In the genomic region with DNA sequence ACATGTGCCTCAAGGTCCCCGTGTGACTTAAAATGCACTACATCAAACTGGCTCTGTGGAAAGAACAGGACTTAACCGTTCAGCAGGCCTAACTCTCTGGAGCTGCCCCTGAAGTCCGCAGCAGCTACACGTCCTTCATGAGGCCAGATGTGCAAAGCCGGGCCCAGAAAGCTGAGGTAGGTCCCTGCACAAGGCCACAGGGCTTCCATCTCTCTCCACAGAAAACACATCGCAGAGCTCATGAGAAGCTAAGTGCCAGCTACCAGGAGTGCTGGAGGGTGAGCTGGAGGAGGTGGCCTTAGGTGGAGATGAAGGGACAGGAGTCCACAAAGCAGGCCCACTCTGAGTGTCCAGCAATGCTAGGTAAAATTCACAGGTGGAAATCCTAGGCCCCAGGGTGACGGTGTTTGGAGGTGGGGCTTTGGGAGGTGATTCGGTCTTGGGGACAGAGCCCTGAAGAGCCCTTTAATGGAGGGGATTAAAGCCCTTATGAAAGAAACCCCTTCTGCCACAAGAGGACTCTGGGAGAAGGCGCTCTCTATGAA, we compare ENCODE assay signal across 16 cellular contexts. TPM values are rescaled to one million over a fixed set of nuclear protein-coding genes. Genes with fewer than 3 reads are reported as not detected.
A peak's percentile ranks its signal among the peaks of the same experiment; 100 is the strongest.
DNase-seq lines count a peak whose midpoint lies in the region; ATAC-seq, FAIRE-seq and TF ChIP-seq lines count a peak whose summit lies in the region.
"Had no signal": no experiment of that assay in that cellular context is flagged by ENCODE, and none has a peak within 500 bp of the region (broad histone marks: within the 10 kb centered on the region; RNA-seq: fewer than 3 reads in every experiment).

No MANE protein-coding gene starts in this region.

- no peak overlapping the region for H3K4me2 ChIP-seq in PC-3 (ENCODE audit: low read length)

- H3K27ac Mint-ChIP-seq in activated CD4-positive, alpha-beta T cell treated with anti-CD3 and anti-CD28 coated beads, Interleukin-2, amount 10 ng/mL, durations not matched to agents 7 days and 5 days: peak overlapping the region; percentile 98
- H3K27ac Mint-ChIP-seq in dendritic cell treated with granulocyte-macrophage colony-stimulating factor and Interleukin-4, amounts not matched to agents 40 ng/mL and 50 ng/mL, for 4 days: peak overlapping the region; percentile 85
- H3K27ac Mint-ChIP-seq in stimulated activated naive B cell treated with anti-CD40 and anti-IgM and Interleukin-4, amounts not matched to agents 10 μg/mL and 1 μg/mL and 100 μg/mL, for 72 hours: peak overlapping the region; percentile 100

- no peak for ATAC-seq in PC-3
- ATAC-seq in stimulated activated naive B cell treated with anti-CD40 and anti-IgM and Interleukin-4, amounts not matched to agents 10 μg/mL and 1 μg/mL and 100 μg/mL, for 72 hours (replicated peaks): no peak
- ATAC-seq in HG03432 (IDR thresholded peaks at IDR 0.05; ENCODE audit: unreplicated experiment): no peak
- ATAC-seq: left lung had no signal

- POLR2A ChIA-PET in activated CD4-positive, alpha-beta T cell treated with anti-CD3 and anti-CD28 coated beads, Interleukin-2, amount 10 ng/mL, durations not matched to agents 7 days and 5 days (lab: Charles Lee): interaction anchor here (0.5 kb wide), 1 partner anchor 262 kb away, joined by 6 read pairs; no protein-coding TSS in a partner anchor
- POLR2A ChIA-PET in PC-3 (lab: Charles Lee; ENCODE audit: unreplicated experiment) (no interaction called here), HEK293T (lab: Yijun Ruan, JAX) (interaction anchor here (0.9 kb wide), 1 partner anchor 172 kb away, joined by 3 read pairs; no protein-coding TSS in a partner anchor)

- H3K79me2 ChIP-seq in PC-3 (ENCODE audit: low read length): no peaks in the 10 kb centered on the region

- intact Hi-C loops in PC-3 (cut with micrococcal nuclease): loop anchor here (5.0 kb wide), 2 partner anchors 167 to 197 kb away; no protein-coding TSS in a partner anchor
- intact Hi-C loops in dendritic cell treated with granulocyte-macrophage colony-stimulating factor and Interleukin-4, amounts not matched to agents 40 ng/mL and 50 ng/mL, for 4 days (cut with micrococcal nuclease): loop anchor here (2.0 to 10.0 kb wide), 5 partner anchors 19 to 172 kb away; partner anchors contain the start of gene ARF6

- no peak for TF ChIP-seq CTCF in PC-3 (conservative IDR thresholded peaks at IDR 0.05; ENCODE audit: low read depth, low read length)

- no peak overlapping the region for H2AFZ ChIP-seq in PC-3 (ENCODE audit: low read length)

- H4K20me1 ChIP-seq in PC-3 (ENCODE audit: low read length): no peaks in the 10 kb centered on the region

- H3K4me3 ChIP-seq in PC-3 (ENCODE audit: low read length) (no peak overlapping the region), small intestine (ENCODE audit: low read depth in 1 of 2, low read length in 2 of 2) (no peak overlapping the region)
- H3K4me3 ChIP-seq: left lung, thyroid gland had no signal

- H3K27ac ChIP-seq in PC-3 (ENCODE audit: low read length) (0 out of 2 replicates have a peak overlapping the region, but pooled peaks have one; percentile 96), small intestine (ENCODE audit: low read depth in 1 of 2, low read length in 1 of 2) (peak overlapping the region in 1 of 2 donors; percentile 1)
- H3K27ac ChIP-seq: epithelial cell of prostate, neutrophil, thyroid gland, VCaP had no signal

- H3K4me1 Mint-ChIP-seq in activated CD4-positive, alpha-beta T cell treated with anti-CD3 and anti-CD28 coated beads, Interleukin-2, amount 10 ng/mL, durations not matched to agents 7 days and 5 days: peaks cover 87% of the 10 kb centered on the region
- H3K4me1 Mint-ChIP-seq in dendritic cell treated with granulocyte-macrophage colony-stimulating factor and Interleukin-4, amounts not matched to agents 40 ng/mL and 50 ng/mL, for 4 days (ENCODE audit: low read depth): peaks cover 80% of the 10 kb centered on the region
- peaks cover 65 to 90% of the 10 kb centered on the region in 2 donors for H3K4me1 Mint-ChIP-seq in stimulated activated naive B cell treated with anti-CD40 and anti-IgM and Interleukin-4, amounts not matched to agents 10 μg/mL and 1 μg/mL and 100 μg/mL, for 72 hours

- WGBS in small intestine, 3 donors: 90 to 95% (median 95%) methylated on average over 9 of the region's 9 CpGs

- H3K9me3 Mint-ChIP-seq in activated CD4-positive, alpha-beta T cell treated with anti-CD3 and anti-CD28 coated beads, Interleukin-2, amount 10 ng/mL, durations not matched to agents 7 days and 5 days: no peaks in the 10 kb centered on the region
- no peaks in the 10 kb centered on the region for H3K9me3 Mint-ChIP-seq in dendritic cell treated with granulocyte-macrophage colony-stimulating factor and Interleukin-4, amounts not matched to agents 40 ng/mL and 50 ng/mL, for 4 days
- no peaks in the 10 kb centered on the region for H3K9me3 Mint-ChIP-seq in stimulated activated naive B cell treated with anti-CD40 and anti-IgM and Interleukin-4, amounts not matched to agents 10 μg/mL and 1 μg/mL and 100 μg/mL, for 72 hours

- H3K27me3 ChIP-seq in PC-3 (ENCODE audit: low read length) (no peaks in the 10 kb centered on the region), small intestine (ENCODE audit: control insufficient read depth in 2 of 2, insufficient read depth in 2 of 2, low read length in 2 of 2) (no peaks in the 10 kb centered on the region)
- H3K27me3 ChIP-seq: left lung, thyroid gland had no signal

- H3K36me3 ChIP-seq in PC-3 (ENCODE audit: low read depth, low read length) (no peaks in the 10 kb centered on the region), small intestine (ENCODE audit: control insufficient read depth in 2 of 2, insufficient read depth in 2 of 2, low read length in 2 of 2) (no peaks in the 10 kb centered on the region)
- H3K36me3 ChIP-seq: left lung, neutrophil, thyroid gland had no signal

- peaks cover 5% of the 10 kb centered on the region for H3F3A ChIP-seq in PC-3 (ENCODE audit: low read length, unreplicated experiment)

- H3K9ac ChIP-seq in PC-3 (ENCODE audit: low read length): no peak overlapping the region

- H3K9me2 ChIP-seq in PC-3 (replicated peaks; ENCODE audit: low read length): no peaks in the 10 kb centered on the region

- H3K9me3 ChIP-seq in PC-3 (ENCODE audit: low read length) (no peaks in the 10 kb centered on the region), small intestine (ENCODE audit: control insufficient read depth, low read depth) (no peaks in the 10 kb centered on the region)
- H3K9me3 ChIP-seq: left lung, neutrophil, thyroid gland had no signal

- H3K4me1 ChIP-seq in PC-3 (ENCODE audit: insufficient read depth, low read length) (peaks cover 53% of the 10 kb centered on the region), small intestine (ENCODE audit: control insufficient read depth in 2 of 2, insufficient read depth in 1 of 2, low read depth in 1 of 2, low read length in 1 of 2) (peaks cover 13 to 15% of the 10 kb centered on the region in 2 donors)

- no TSS peak for BruUV-seq in PC-3 (replicated peaks; lab: Mats Ljungman, UMichigan)

- H3K27me3 Mint-ChIP-seq in activated CD4-positive, alpha-beta T cell treated with anti-CD3 and anti-CD28 coated beads, Interleukin-2, amount 10 ng/mL, durations not matched to agents 7 days and 5 days: no peaks in the 10 kb centered on the region
- H3K27me3 Mint-ChIP-seq in dendritic cell treated with granulocyte-macrophage colony-stimulating factor and Interleukin-4, amounts not matched to agents 40 ng/mL and 50 ng/mL, for 4 days: no peaks in the 10 kb centered on the region
- H3K27me3 Mint-ChIP-seq in stimulated activated naive B cell treated with anti-CD40 and anti-IgM and Interleukin-4, amounts not matched to agents 10 μg/mL and 1 μg/mL and 100 μg/mL, for 72 hours: no peaks in the 10 kb centered on the region

- no peak overlapping the region for H3K4me3 Mint-ChIP-seq in activated CD4-positive, alpha-beta T cell treated with anti-CD3 and anti-CD28 coated beads, Interleukin-2, amount 10 ng/mL, durations not matched to agents 7 days and 5 days
- no peak overlapping the region for H3K4me3 Mint-ChIP-seq in dendritic cell treated with granulocyte-macrophage colony-stimulating factor and Interleukin-4, amounts not matched to agents 40 ng/mL and 50 ng/mL, for 4 days
- no peak overlapping the region for H3K4me3 Mint-ChIP-seq in stimulated activated naive B cell treated with anti-CD40 and anti-IgM and Interleukin-4, amounts not matched to agents 10 μg/mL and 1 μg/mL and 100 μg/mL, for 72 hours

- FAIRE-seq in small intestine (lab: Jason Lieb, UNC): no peak

- H3K36me3 Mint-ChIP-seq in activated CD4-positive, alpha-beta T cell treated with anti-CD3 and anti-CD28 coated beads, Interleukin-2, amount 10 ng/mL, durations not matched to agents 7 days and 5 days (ENCODE audit: low read depth): peaks cover 40% of the 10 kb centered on the region
- no peaks in the 10 kb centered on the region for H3K36me3 Mint-ChIP-seq in dendritic cell treated with granulocyte-macrophage colony-stimulating factor and Interleukin-4, amounts not matched to agents 40 ng/mL and 50 ng/mL, for 4 days (ENCODE audit: low read depth)
- H3K36me3 Mint-ChIP-seq in stimulated activated naive B cell treated with anti-CD40 and anti-IgM and Interleukin-4, amounts not matched to agents 10 μg/mL and 1 μg/mL and 100 μg/mL, for 72 hours: peaks cover 11 to 15% of the 10 kb centered on the region in 2 donors

- CTCF ChIA-PET in activated CD4-positive, alpha-beta T cell treated with anti-CD3 and anti-CD28 coated beads, Interleukin-2, amount 10 ng/mL, durations not matched to agents 7 days and 5 days (lab: Charles Lee): interaction anchor here (0.6 to 2.5 kb wide), 8 partner anchors 9 to 201 kb away, joined by 3 to 12 read pairs (median 3); no protein-coding TSS in a partner anchor
- CTCF ChIA-PET in PC-3 (lab: Charles Lee) (no interaction called here), HEK293T (lab: Yijun Ruan, JAX) (interaction anchor here (0.5 to 1.0 kb wide), 2 partner anchors 203 to 212 kb away, joined by 3 read pairs; no protein-coding TSS in a partner anchor)

- DNase-seq in activated CD4-positive, alpha-beta T cell treated with anti-CD3 and anti-CD28 coated beads, Interleukin-2, amount 10 ng/mL, durations not matched to agents 7 days and 5 days: no peak
- DNase-seq in activated CD4-positive, alpha-beta T cell treated with anti-CD3 and anti-CD28 coated beads, Interleukin-2, amount 50 U/mL, for 1 hour: no peak
- no peak for DNase-seq in PC-3
- DNase-seq in stimulated activated naive B cell treated with anti-CD40 and anti-IgM and Interleukin-4, amounts not matched to agents 10 μg/mL and 1 μg/mL and 100 μg/mL, for 72 hours: no peak
- DNase-seq in small intestine: no peak
- no peak for DNase-seq in HEK293T (ENCODE audit: extremely low spot score)
- DNase-seq: ACHN, activated gamma-delta T cell treated with Interleukin-2 at 50 U/mL for 16 hours, left lung, NCI-H1436 treated with DMSO at 0.1 percent for 48 hours, thyroid gland had no signal

TF ChIP-seq in HEK293T, 16 proteins besides CTCF, POLR2A, EP300 and RAD21:
- no peak for TF ChIP-seq L3MBTL2 (conservative IDR thresholded peaks at IDR 0.05)
- no peak for TF ChIP-seq FOXA1 (IDR thresholded peaks at IDR 0.05)
- no peak for TF ChIP-seq SUZ12 (IDR thresholded peaks at IDR 0.05)

RNA-seq across cellular contexts. Expression of gene VCPKMT, which starts 52.4 kb away (rescaled TPM):
- 10 to 100 TPM in 1 of 2 experiments, 1 to 10 TPM in 1; 9.8 to 11.3 TPM for total RNA-seq in activated CD4-positive, alpha-beta T cell treated with anti-CD3 and anti-CD28 coated beads, Interleukin-2, amount 10 ng/mL, durations not matched to agents 7 days and 5 days
- total RNA-seq in PC-3 (2014; rRNA removed): 8.2 and 8.8 TPM in 2 replicates
- polyA plus RNA-seq in small intestine: 10 to 100 TPM in 2 of 3 donors, 1 to 10 TPM in 1; 7.6 to 21.2 (median 13.2) TPM
